ENCODE assay signal across 8 cellular contexts in genomic region chr4:104491826-104492771, GRCh38. TPM values are rescaled to one million over a fixed set of nuclear protein-coding genes. Genes with fewer than 3 reads are reported as not detected.
DNase-seq lines count a peak whose midpoint lies in the region; ATAC-seq and TF ChIP-seq lines count a peak whose summit lies in the region.

No MANE protein-coding gene starts in this region.

- H3K4me1 ChIP-seq in A673 (ENCODE audit: insufficient read depth, low read length, poor library complexity, severe bottlenecking) (peaks cover 42% of the 10 kb centered on the region), mesendoderm (ENCODE audit: control insufficient read depth, low read depth, low read length) (peaks cover 6% of the 10 kb centered on the region), uterus (no peaks in the 10 kb centered on the region)

- peak overlapping the region; percentile 99 for H2BK15ac ChIP-seq in mesendoderm (replicated peaks; ENCODE audit: low read depth)

- no peaks in the 10 kb centered on the region for H3K36me3 ChIP-seq in A673 (ENCODE audit: insufficient read depth, low read length, poor library complexity, severe bottlenecking)
- no peaks in the 10 kb centered on the region for H3K36me3 ChIP-seq in mesendoderm (ENCODE audit: control insufficient read depth, insufficient read depth, low read length)
- no peaks in the 10 kb centered on the region for H3K36me3 ChIP-seq in uterus

- no peak overlapping the region for H4K8ac ChIP-seq in mesendoderm (ENCODE audit: low read depth, low read length)

- H3K27ac ChIP-seq in A673 (ENCODE audit: low read depth, low read length, poor library complexity, severe bottlenecking) = peak overlapping the region; percentile 15
- peak overlapping the region; percentile 85 for H3K27ac ChIP-seq in caudate nucleus (ENCODE audit: low read depth, low read length)
- H3K27ac ChIP-seq in mesendoderm (ENCODE audit: low read depth, low read length) = peak overlapping the region; percentile 93
- H3K27ac ChIP-seq in uterus = peak overlapping the region; percentile 58 to 82

- H4K5ac ChIP-seq in mesendoderm (ENCODE audit: low read length) = no peak overlapping the region

- no peaks in the 10 kb centered on the region for H3K9me3 ChIP-seq in A673 (ENCODE audit: low read depth, low read length, poor library complexity, severe bottlenecking)
- H3K9me3 ChIP-seq in uterus = no peaks in the 10 kb centered on the region

- H2AK5ac ChIP-seq in mesendoderm (ENCODE audit: low read length) = no peak overlapping the region

- no peak overlapping the region for H2BK5ac ChIP-seq in mesendoderm (ENCODE audit: low read length)

- intact Hi-C loops in A673 (cut with micrococcal nuclease; ENCODE audit: unreplicated experiment) (no loop called here), uterus (cut with DNase I; ENCODE audit: low total_unique reads) (no loop called here)

- POLR2A ChIA-PET in A673 (lab: Charles Lee; ENCODE audit: low non-redundant PET) = interaction anchor here (0.6 kb wide), 1 partner anchor 22 kb away, joined by 3 read pairs; no protein-coding TSS in a partner anchor

- TF ChIP-seq CTCF in A673 (conservative IDR thresholded peaks at IDR 0.05; ENCODE audit: low read depth, low read length) = no peak
- no peak for TF ChIP-seq CTCF in GM13976 (IDR thresholded peaks at IDR 0.05; ENCODE audit: borderline replicate concordance, control extremely low read depth, extremely low read depth, insufficient read depth, missing control alignments)
- TF ChIP-seq CTCF in uterus (IDR thresholded peaks at IDR 0.05) = no peak

- ATAC-seq in HG02642 (IDR thresholded peaks at IDR 0.05; ENCODE audit: poor library complexity, unreplicated experiment) = peak; percentile 33

- H3K4me3 ChIP-seq in A673 (ENCODE audit: low read depth, low read length, poor library complexity, severe bottlenecking) = peak overlapping the region; percentile 57
- peak overlapping the region; percentile 40 for H3K4me3 ChIP-seq in mesendoderm (ENCODE audit: low read length)
- H3K4me3 ChIP-seq in uterus = peak overlapping the region; percentile 49 to 71

- peak overlapping the region; percentile 75 for H3K56ac ChIP-seq in mesendoderm (ENCODE audit: low read length)

- H2BK120ac ChIP-seq in mesendoderm (ENCODE audit: low read depth, low read length) = peak overlapping the region; percentile 100

- H3K79me2 ChIP-seq in mesendoderm (ENCODE audit: control insufficient read depth, insufficient read depth, low read length) = no peaks in the 10 kb centered on the region

- H3K23ac ChIP-seq in mesendoderm (ENCODE audit: low read length) = no peak overlapping the region

- H3K79me1 ChIP-seq in mesendoderm (ENCODE audit: low read length) = no peaks in the 10 kb centered on the region

- in situ Hi-C loops in GM13976 (cut with MboI; ENCODE audit: low sequenced_read_pairs, unreplicated experiment) = loop anchor here (25.0 kb wide), 1 partner anchor 970 kb away; the partner anchor contains the start of gene PPA2

- TF ChIP-seq POLR2A in uterus (IDR thresholded peaks at IDR 0.05) = no peak

- DNase-seq in A673 (ENCODE audit: low spot score) = peak; percentile 56
- peak; percentile 56 for DNase-seq in GM13976 (ENCODE audit: low spot score)
- peak; percentile 34 for DNase-seq in NCI-H524 treated with DMSO at 0.1 percent for 48 hours (lab: John Stamatoyannopoulos, UW)
- DNase-seq in caudate nucleus (lab: John Stamatoyannopoulos, UW) = peak in 31 of 61 donors; percentile 4 to 77 (median 38)
- peak; percentile 53 for DNase-seq in mesendoderm
- DNase-seq in uterus = no peak
- no peak for DNase-seq in RKO (ENCODE audit: low spot score)

- no CpG with 5 or more reads among the region's 19 CpGs for WGBS in mesendoderm (ENCODE audit: extremely low coverage, insufficient coverage, low lambda C conversion rate)

- CTCF ChIA-PET in A673 (lab: Charles Lee) = no interaction called here

- peak overlapping the region; percentile 44 for H3K9ac ChIP-seq in mesendoderm (ENCODE audit: low read length)

- no peaks in the 10 kb centered on the region for H3K27me3 ChIP-seq in A673 (replicated peaks; ENCODE audit: insufficient read depth, low read depth, low read length, poor library complexity)
- H3K27me3 ChIP-seq in mesendoderm (ENCODE audit: insufficient read depth, low read length, poor library complexity) = no peaks in the 10 kb centered on the region
- no peaks in the 10 kb centered on the region for H3K27me3 ChIP-seq in uterus

- H3K4me2 ChIP-seq in mesendoderm (ENCODE audit: low read length) = peak overlapping the region; percentile 73

- BruUV-seq in A673 (replicated peaks; lab: Mats Ljungman, UMichigan) = no TSS peak

- peak overlapping the region; percentile 94 for H3K4ac ChIP-seq in mesendoderm (ENCODE audit: low read depth, low read length)

- peak overlapping the region; percentile 99 for H3K18ac ChIP-seq in mesendoderm (ENCODE audit: low read length)

RNA-seq across cellular contexts. Expression of gene CXXC4, which starts 2.6 kb away (rescaled TPM):
- 1.8 and 2.2 TPM in 2 replicates for total RNA-seq in A673 (2021)
- polyA plus RNA-seq in mesendoderm (2013, experiment 1 of 2) = 0.34 TPM
- polyA plus RNA-seq in mesendoderm (2013, experiment 2 of 2) = 0.31 TPM
- 1 to 10 TPM in 3 of 4 donors, under 1 TPM in 1; 0.51 to 3.8 (median 2.0) TPM for total RNA-seq in uterus

Comparison
In these comparisons a context has a peak if more than half of its experiments do, and no peak if none do; other contexts are left out.
1. DNase-seq: peak in A673 (single experiment), GM13976 (single experiment), NCI-H524 treated with DMSO at 0.1 percent for 48 hours (single experiment), caudate nucleus (31 of 61) and mesendoderm (single experiment); none in uterus (0 of 2) and RKO (single experiment).
2. H3K27ac ChIP-seq: peak in every context shown above with its lines; median percentile 93 in mesendoderm; 85 in caudate nucleus; 70 in uterus; 15 in A673.
3. Peak in every context shown above with its lines, with median percentiles within 50 percentile points of each other: H3K4me3 ChIP-seq.